In the genomic region with DNA sequence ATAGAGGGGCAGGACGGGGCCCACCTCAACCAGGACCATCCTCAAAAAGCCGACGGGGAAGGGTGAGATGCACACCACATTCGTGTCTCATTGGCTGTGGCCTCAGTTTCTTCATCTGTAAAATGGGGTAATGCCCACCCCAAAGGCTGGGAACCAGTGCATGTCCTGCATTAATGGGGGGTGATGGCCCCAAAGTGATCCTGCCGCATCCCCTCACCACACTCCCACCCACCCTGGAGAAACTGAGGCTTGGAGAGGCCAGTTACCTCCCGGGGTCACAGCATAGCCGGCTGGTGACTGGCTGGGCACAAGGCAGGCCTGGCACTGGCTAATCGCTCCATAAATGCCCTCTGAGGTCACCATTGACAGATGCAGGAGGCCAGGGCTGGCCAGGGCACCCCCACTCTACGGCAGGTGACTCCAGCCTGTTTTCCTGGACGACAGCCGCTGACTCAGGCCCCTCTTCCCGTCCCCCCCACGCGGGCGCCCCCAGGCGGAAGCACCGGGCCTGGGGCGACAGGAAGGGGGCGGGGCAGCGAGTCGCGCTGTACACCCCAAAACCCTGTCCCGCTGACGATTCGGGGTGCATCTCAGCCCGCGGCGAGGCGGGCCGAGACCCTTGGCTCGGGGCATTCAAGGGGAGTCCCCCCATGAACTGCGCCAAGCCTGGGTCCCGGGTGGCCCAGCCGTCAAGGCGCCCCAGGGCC, we compare ENCODE assay signal across 8 cellular contexts. TPM values are rescaled to one million over a fixed set of nuclear protein-coding genes. Genes with fewer than 3 reads are reported as not detected.
DNase-seq lines count a peak whose midpoint lies in the region; ATAC-seq and TF ChIP-seq lines count a peak whose summit lies in the region.

No MANE protein-coding gene starts in this region.

- peaks cover 24% of the 10 kb centered on the region for H3K4me1 Mint-ChIP-seq in activated T-cell treated with anti-CD3 and anti-CD28 coated beads, Interleukin-2, amount 50 U/mL, for 24 hours (ENCODE audit: low read depth)
- H3K4me1 Mint-ChIP-seq in neural progenitor cell, result peaks cover 14% of the 10 kb centered on the region

- H3K4me2 ChIP-seq in neural progenitor cell, result peak overlapping the region; percentile 72

- H3K27ac Mint-ChIP-seq in activated T-cell treated with anti-CD3 and anti-CD28 coated beads, Interleukin-2, amount 50 U/mL, for 24 hours, result peak overlapping the region; percentile 77
- no peak overlapping the region for H3K27ac Mint-ChIP-seq in neural progenitor cell

- in situ Hi-C loops in KBM-7 (cut with MboI; ENCODE audit: low pct_unique_long_range_greater_than_20kb, low sequenced_read_pairs), result no loop called here

- ATAC-seq in GM19455 (IDR thresholded peaks at IDR 0.05; ENCODE audit: unreplicated experiment), result peak; percentile 1

- H3K9me3 Mint-ChIP-seq in activated T-cell treated with anti-CD3 and anti-CD28 coated beads, Interleukin-2, amount 50 U/mL, for 24 hours, result no peaks in the 10 kb centered on the region
- no peaks in the 10 kb centered on the region for H3K9me3 Mint-ChIP-seq in neural progenitor cell

- peak overlapping the region; percentile 79 for H3K4me3 Mint-ChIP-seq in activated T-cell treated with anti-CD3 and anti-CD28 coated beads, Interleukin-2, amount 50 U/mL, for 24 hours
- H3K4me3 Mint-ChIP-seq in neural progenitor cell, result peak overlapping the region; percentile 67

- H3K27me3 ChIP-seq in neural progenitor cell, result no peaks in the 10 kb centered on the region

- peaks cover 44% of the 10 kb centered on the region for H3F3A ChIP-seq in neural progenitor cell (ENCODE audit: low read depth)

- H3K9me3 ChIP-seq in neural progenitor cell (ENCODE audit: low read depth), result no peaks in the 10 kb centered on the region

- H4K20me1 ChIP-seq in neural progenitor cell (ENCODE audit: low read depth), result peaks cover 60% of the 10 kb centered on the region

- peaks cover 33% of the 10 kb centered on the region for H3K79me2 ChIP-seq in neural progenitor cell (ENCODE audit: low read depth)

- no peak overlapping the region for H2AFZ ChIP-seq in neural progenitor cell (replicated peaks)

- TF ChIP-seq CTCF in fibroblast of mammary gland (conservative IDR thresholded peaks at IDR 0.05; ENCODE audit: control insufficient read depth, insufficient read depth, low read depth, low read length), result no peak
- TF ChIP-seq CTCF in neural progenitor cell (IDR thresholded peaks at IDR 0.05), result peak; percentile 41

- H3K36me3 Mint-ChIP-seq in activated T-cell treated with anti-CD3 and anti-CD28 coated beads, Interleukin-2, amount 50 U/mL, for 24 hours (ENCODE audit: low read depth), result peaks cover 45% of the 10 kb centered on the region
- H3K36me3 Mint-ChIP-seq in neural progenitor cell, result no peaks in the 10 kb centered on the region

- H3K27ac ChIP-seq in neural progenitor cell, result no peak overlapping the region

- H3K4me1 ChIP-seq in neural progenitor cell, result peaks cover 16% of the 10 kb centered on the region

- H3K4me3 ChIP-seq in fibroblast of mammary gland (ENCODE audit: control insufficient read depth, low read depth, low read length) (peak overlapping the region; percentile 38), neural progenitor cell (peak overlapping the region; percentile 90)

- no peaks in the 10 kb centered on the region for H3K27me3 Mint-ChIP-seq in activated T-cell treated with anti-CD3 and anti-CD28 coated beads, Interleukin-2, amount 50 U/mL, for 24 hours
- peaks cover 2% of the 10 kb centered on the region for H3K27me3 Mint-ChIP-seq in neural progenitor cell (ENCODE audit: insufficient read depth, low read depth)

- H3K36me3 ChIP-seq in neural progenitor cell, result no peaks in the 10 kb centered on the region

- no peak overlapping the region for H3K9ac ChIP-seq in neural progenitor cell

- DNase-seq in A172 (ENCODE audit: low spot score) (peak; percentile 95), NCI-H2196 treated with DMSO at 0.1 percent for 48 hours (lab: John Stamatoyannopoulos, UW; ENCODE audit: unreplicated experiment) (peak; percentile 64), fibroblast of mammary gland (ENCODE audit: low read depth) (peak; percentile 65), neural progenitor cell (ENCODE audit: low spot score) (peak; percentile 69), NCI-H1105 treated with DMSO at 0.1 percent for 48 hours (lab: John Stamatoyannopoulos, UW) (no peak), KBM-7 (no peak)
- DNase-seq in activated T-cell treated with anti-CD3 and anti-CD28 coated beads, Interleukin-2, amount 50 U/mL, for 24 hours, result peak; percentile 85

RNA-seq across cellular contexts. Expression of gene MIDN, which starts 0.5 kb away (rescaled TPM):
- 7.0 and 19.2 TPM in 2 replicates for total RNA-seq in A172 (2014; rRNA removed; shearing (Covaris generic))
- 16.1 and 51.3 TPM in 2 replicates for total RNA-seq in neural progenitor cell (ENCODE audit: low replicate concordance)

RNA-seq across cellular contexts. Expression of gene ATP5F1D, which starts 6.3 kb away (rescaled TPM):
- 42.2 and 78.9 TPM in 2 replicates for total RNA-seq in A172 (2014; rRNA removed; shearing (Covaris generic))
- 7.1 and 52.0 TPM in 2 replicates for total RNA-seq in neural progenitor cell (ENCODE audit: low replicate concordance)

RNA-seq across cellular contexts. Expression of gene CBARP, which starts 10.1 kb away (rescaled TPM):
- total RNA-seq in A172 (2014; rRNA removed; shearing (Covaris generic)), result 0.93 and 0.95 TPM in 2 replicates
- 1.2 and 17.8 TPM in 2 replicates for total RNA-seq in neural progenitor cell (ENCODE audit: low replicate concordance)

RNA-seq across cellular contexts. Expression of gene CIRBP, which starts 21.2 kb away (rescaled TPM):
- total RNA-seq in A172 (2014; rRNA removed; shearing (Covaris generic)), result 124 and 266 TPM in 2 replicates
- total RNA-seq in neural progenitor cell (ENCODE audit: low replicate concordance), result 395 and 737 TPM in 2 replicates

RNA-seq across cellular contexts. Expression of gene FAM174C, which starts 27.4 kb away (rescaled TPM):
- 90.5 and 93.6 TPM in 2 replicates for total RNA-seq in A172 (2014; rRNA removed; shearing (Covaris generic))
- total RNA-seq in neural progenitor cell (ENCODE audit: low replicate concordance), result 4.8 and 14.6 TPM in 2 replicates

Comparison
In these comparisons a context has a peak if more than half of its experiments do, and no peak if none do; other contexts are left out.
1. DNase-seq: peak in A172 (single experiment), NCI-H2196 treated with DMSO at 0.1 percent for 48 hours (single experiment), activated T-cell treated with anti-CD3 and anti-CD28 coated beads, Interleukin-2, amount 50 U/mL, for 24 hours (single experiment), fibroblast of mammary gland (single experiment) and neural progenitor cell (single experiment); none in NCI-H1105 treated with DMSO at 0.1 percent for 48 hours (single experiment) and KBM-7 (single experiment).